7 cellular contexts compared by ENCODE assay signal in the genomic region with DNA sequence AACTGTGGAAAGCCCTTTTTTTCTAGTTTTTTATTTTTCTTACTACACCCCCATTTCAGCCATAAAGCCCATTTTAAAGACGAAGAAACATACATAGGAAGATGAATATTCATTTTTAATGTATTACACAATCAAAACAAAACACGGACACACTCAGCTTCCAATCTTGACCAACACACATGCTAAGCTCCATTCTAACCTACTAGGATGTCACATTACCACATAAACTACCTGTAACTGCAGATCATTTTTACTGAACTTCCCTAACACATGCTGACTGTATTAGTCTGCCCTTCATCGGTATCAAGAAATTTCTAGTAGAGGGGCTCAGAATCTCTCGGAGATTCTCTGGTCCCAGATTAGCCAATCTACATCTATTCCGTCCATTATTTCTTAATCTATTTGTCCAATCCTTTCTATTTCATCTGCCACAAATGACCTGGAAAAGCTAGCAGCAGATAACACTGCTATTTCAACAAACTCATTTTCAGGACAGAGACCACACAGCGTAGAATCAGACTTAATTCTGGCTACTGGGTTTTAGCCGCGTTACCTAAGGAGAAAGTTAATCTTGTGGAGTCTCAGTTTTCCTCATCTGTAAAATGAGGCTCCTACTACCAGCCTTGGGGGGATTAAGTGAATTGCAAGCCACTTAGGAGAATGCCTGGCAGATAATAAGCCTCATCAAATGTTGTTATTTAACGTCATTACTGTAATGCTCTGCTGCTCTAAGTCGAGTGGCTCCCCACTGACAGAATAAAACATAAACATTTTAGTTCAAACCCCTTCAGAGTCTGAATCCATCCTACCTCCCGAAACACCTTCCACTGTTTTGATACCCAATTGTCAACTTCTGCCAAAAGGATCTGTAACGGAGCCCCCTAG. TPM values are rescaled to one million over a fixed set of nuclear protein-coding genes. Genes with fewer than 3 reads are reported as not detected.
A peak's percentile ranks its signal among the peaks of the same experiment; 100 is the strongest.
DNase-seq lines count a peak whose midpoint lies in the region; ATAC-seq and TF ChIP-seq lines count a peak whose summit lies in the region.

No MANE protein-coding gene starts in this region.

- no peaks in the 10 kb centered on the region for H3K9me3 Mint-ChIP-seq in GM23338

- ATAC-seq in GM23338 (no peak), HG02642 (IDR thresholded peaks at IDR 0.05; ENCODE audit: poor library complexity, unreplicated experiment) (no peak), HG02798 (IDR thresholded peaks at IDR 0.05; ENCODE audit: poor library complexity, unreplicated experiment) (no peak)

- H3K4me1 ChIP-seq in GM23338 (ENCODE audit: insufficient read depth) (peaks cover 32% of the 10 kb centered on the region), smooth muscle cell (ENCODE audit: low read depth) (peaks cover 39% of the 10 kb centered on the region)

- POLR2A ChIA-PET in RWPE1 (lab: Yijun Ruan, JAX; ENCODE audit: low non-redundant PET): no interaction called here

- no peaks in the 10 kb centered on the region for H3K9me3 ChIP-seq in smooth muscle cell (replicated peaks; ENCODE audit: low read depth)

- H3K27me3 ChIP-seq in GM23338 (ENCODE audit: insufficient read depth) (no peaks in the 10 kb centered on the region), smooth muscle cell (ENCODE audit: low read depth) (no peaks in the 10 kb centered on the region)

- CTCF ChIA-PET in RWPE1 (lab: Yijun Ruan, JAX): interaction anchor here (0.6 to 1.2 kb wide), 4 partner anchors 25 to 72 kb away, joined by 3 to 5 read pairs (median 4); no protein-coding TSS in a partner anchor

- H3K4me3 ChIP-seq in GM23338 (peak overlapping the region; percentile 92), smooth muscle cell (peak overlapping the region; percentile 99)

- no peak overlapping the region for H3K4me3 Mint-ChIP-seq in GM23338

- no peaks in the 10 kb centered on the region for H3K9me2 ChIP-seq in GM23338 (ENCODE audit: insufficient read depth)

- no peaks in the 10 kb centered on the region for H3K36me3 Mint-ChIP-seq in GM23338 (ENCODE audit: low read depth)

- no peak overlapping the region for H3K27ac Mint-ChIP-seq in GM23338

- 15% methylated on average over 12 of the region's 12 CpGs for WGBS in smooth muscle cell (ENCODE audit: low lambda C conversion rate)

- H3K4me2 ChIP-seq in GM23338 (peak overlapping the region; percentile 77), smooth muscle cell (peak overlapping the region; percentile 93)

- H3K27ac ChIP-seq in GM23338 (ENCODE audit: low read depth): no peak overlapping the region
- H3K27ac ChIP-seq in RWPE1: peak overlapping the region; percentile 95
- peak overlapping the region; percentile 100 for H3K27ac ChIP-seq in smooth muscle cell (ENCODE audit: low read depth)

- peaks cover 7% of the 10 kb centered on the region for H3K27me3 Mint-ChIP-seq in GM23338 (ENCODE audit: insufficient read depth, low read depth, poor library complexity)

- H2AFZ ChIP-seq in GM23338: no peak overlapping the region
- no peak overlapping the region for H2AFZ ChIP-seq in smooth muscle cell (ENCODE audit: low read depth)

- DNase-seq in GM23338 (ENCODE audit: low spot score) (no peak), RWPE1 (ENCODE audit: low spot score) (peak; percentile 4), hepatic stellate cell (ENCODE audit: low spot score) (peak; percentile 14), smooth muscle cell (lab: John Stamatoyannopoulos, UW; ENCODE audit: unreplicated experiment) (no peak), GM13976 (ENCODE audit: low spot score) (no peak)

- TF ChIP-seq CTCF in GM23338 (conservative IDR thresholded peaks at IDR 0.05; ENCODE audit: low read depth in 2 of 2) (no peak), RWPE1 (conservative IDR thresholded peaks at IDR 0.05; ENCODE audit: low read depth) (no peak), smooth muscle cell (IDR thresholded peaks at IDR 0.05; ENCODE audit: borderline replicate concordance, insufficient read depth, poor library complexity, severe bottlenecking) (no peak), GM13976 (IDR thresholded peaks at IDR 0.05; ENCODE audit: borderline replicate concordance, control extremely low read depth, extremely low read depth, insufficient read depth, missing control alignments) (no peak)

- H4K20me1 ChIP-seq in GM23338 (replicated peaks; ENCODE audit: insufficient read depth) (peaks cover 34% of the 10 kb centered on the region), smooth muscle cell (ENCODE audit: low read depth) (peaks cover 59% of the 10 kb centered on the region)

- H3K79me2 ChIP-seq in GM23338 (replicated peaks; ENCODE audit: insufficient read depth) (peaks cover 58% of the 10 kb centered on the region), smooth muscle cell (ENCODE audit: low read depth) (peaks cover 86% of the 10 kb centered on the region)

- H3F3A ChIP-seq in GM23338 (replicated peaks; ENCODE audit: low read depth): no peaks in the 10 kb centered on the region
- H3F3A ChIP-seq in smooth muscle cell (ENCODE audit: low read depth): peaks cover 5% of the 10 kb centered on the region

- H3K9ac ChIP-seq in smooth muscle cell (ENCODE audit: low read depth): peak overlapping the region; percentile 100

- H3K36me3 ChIP-seq in GM23338 (ENCODE audit: insufficient read depth): no peaks in the 10 kb centered on the region
- H3K36me3 ChIP-seq in smooth muscle cell (ENCODE audit: low read depth): no peaks in the 10 kb centered on the region

- in situ Hi-C loops in GM13976 (cut with MboI; ENCODE audit: low sequenced_read_pairs, unreplicated experiment): no loop called here

- peaks cover 8% of the 10 kb centered on the region; the same call in 2 of the 3 replicates for H3K4me1 Mint-ChIP-seq in GM23338

TF ChIP-seq in GM23338, 12 proteins besides CTCF, POLR2A, EP300 and RAD21 (continues in another document):
- TF ChIP-seq REST (IDR thresholded peaks at IDR 0.05; ENCODE audit: unreplicated experiment) (no peak), NANOG (IDR thresholded peaks at IDR 0.05; ENCODE audit: borderline replicate concordance) (no peak), JUNB (IDR thresholded peaks at IDR 0.05; ENCODE audit: unreplicated experiment) (no peak), STAT1 (IDR thresholded peaks at IDR 0.05; ENCODE audit: unreplicated experiment) (no peak), EZH2 (IDR thresholded peaks at IDR 0.05; ENCODE audit: low read depth, unreplicated experiment) (no peak), ZNF114 (CRISPR knock-in tag; IDR thresholded peaks at IDR 0.05) (no peak), ETS1 (IDR thresholded peaks at IDR 0.05) (no peak), POLR2AphosphoS5 (IDR thresholded peaks at IDR 0.05; ENCODE audit: low read depth) (no peak)

RNA-seq across cellular contexts. Expression of gene CCNI, which starts 1.6 kb away (rescaled TPM):
- total RNA-seq in GM23338 (2014; rRNA removed; shearing (Covaris generic)): 207 and 225 TPM in 2 replicates
- polyA plus RNA-seq in GM23338 (2016; fragmentation: Nextera tagmentation; extraction: Ambion mirVana) (233 and 248 TPM in 2 replicates), smooth muscle cell (205 and 230 TPM in 2 replicates)
- total RNA-seq in smooth muscle cell: 222 and 245 TPM in 2 replicates

Comparison
In these comparisons a context has a peak if more than half of its experiments do, and no peak if none do; other contexts are left out.
1. DNase-seq: peak in RWPE1 (single experiment) and hepatic stellate cell (single experiment); none in GM23338 (single experiment), smooth muscle cell (single experiment) and GM13976 (single experiment).